8 cellular contexts compared by ENCODE assay signal in the genomic region with DNA sequence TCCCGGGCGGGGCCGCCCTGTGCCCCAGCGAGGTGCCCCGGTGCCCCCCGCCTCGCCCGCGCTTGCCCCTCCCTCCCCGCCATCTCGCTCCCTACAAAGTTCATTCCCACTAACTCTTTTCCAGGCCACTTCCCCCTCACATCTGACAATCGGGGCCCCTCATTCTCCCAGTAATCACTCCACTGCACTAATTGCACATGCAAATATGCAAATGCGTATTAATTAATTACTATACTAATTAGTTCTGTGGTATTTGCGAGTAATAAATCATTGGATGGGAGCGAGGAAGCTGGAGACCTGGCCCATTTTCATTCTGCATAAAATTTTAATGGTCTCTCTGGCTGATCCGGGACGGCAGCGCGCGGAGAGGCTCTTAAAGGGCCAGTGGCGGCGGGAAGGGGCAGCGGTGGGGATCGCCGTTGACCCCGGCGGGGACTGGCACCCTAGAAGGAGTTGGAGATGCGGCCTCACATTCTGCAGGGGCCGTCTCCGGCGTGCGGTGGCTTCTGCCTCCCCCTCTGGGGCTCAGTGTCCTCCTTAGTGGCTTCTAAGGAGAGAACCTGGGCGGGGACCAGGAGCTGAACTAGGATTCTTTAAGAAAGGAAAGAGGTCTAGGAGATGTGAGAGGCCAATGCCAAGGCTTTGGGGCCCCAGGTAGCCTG. TPM values are rescaled to one million over a fixed set of nuclear protein-coding genes. Genes with fewer than 3 reads are reported as not detected.
DNase-seq lines count a peak whose midpoint lies in the region; ATAC-seq, FAIRE-seq and TF ChIP-seq lines count a peak whose summit lies in the region.

No MANE protein-coding gene starts in this region.

- H3K4me3 ChIP-seq in CD4-positive, CD25-positive, alpha-beta regulatory T cell (ENCODE audit: low read depth, low read length) = peak overlapping the region; percentile 72
- peak overlapping the region; percentile 86 for H3K4me3 ChIP-seq in adipocyte (ENCODE audit: low read length)
- H3K4me3 ChIP-seq in HepG2 (replicated peaks in 1 of 3; ENCODE audit: insufficient read depth in 1 of 3, low read depth in 2 of 3, low read length in 3 of 3) = peak overlapping the region; percentile 57 to 70 (median 65)
- H3K4me3 ChIP-seq in upper lobe of left lung = peak overlapping the region; percentile 19 to 73 (median 67)

- no peak overlapping the region for H3K27ac ChIP-seq in CD4-positive, CD25-positive, alpha-beta regulatory T cell (ENCODE audit: insufficient read depth, low read length, poor library complexity, severe bottlenecking)
- no peak overlapping the region for H3K27ac ChIP-seq in HepG2 (ENCODE audit: extremely low read length, insufficient read depth, low read length)
- H3K27ac ChIP-seq in upper lobe of left lung = peak overlapping the region in 3 of 4 donors; percentile 39 to 78 (median 44)
- no peak overlapping the region for H3K27ac ChIP-seq in foreskin keratinocyte

- POLR2A ChIA-PET in HepG2 (lab: Yijun Ruan, JAX) = interaction anchor here (1.1 to 1.7 kb wide), 5 partner anchors 19 to 287 kb away, joined by 3 to 5 read pairs (median 5); no protein-coding TSS in a partner anchor

- H4K20me1 ChIP-seq in HepG2 (ENCODE audit: insufficient read depth, low read length) = no peaks in the 10 kb centered on the region

- peaks cover 56% of the 10 kb centered on the region for H3K27me3 Mint-ChIP-seq in CD4-positive, CD25-positive, alpha-beta regulatory T cell

- H3K4me2 ChIP-seq in HepG2 (ENCODE audit: low read depth, low read length) = peak overlapping the region; percentile 92

- TF ChIP-seq EP300 in HepG2 (IDR thresholded peaks at IDR 0.05; ENCODE audit: low read depth in 2 of 2, low read length in 2 of 2) (no peak), HepG2 (CRISPR knock-in tag; IDR thresholded peaks at IDR 0.05; ENCODE audit: borderline replicate concordance) (no peak), upper lobe of left lung (IDR thresholded peaks at IDR 0.05) (no peak)

- no peak for TF ChIP-seq POLR2A in HepG2 (IDR thresholded peaks at IDR 0.05; ENCODE audit: insufficient read depth in 1 of 2, low read depth in 2 of 2, low read length in 2 of 2)
- TF ChIP-seq POLR2A in upper lobe of left lung (IDR thresholded peaks at IDR 0.05) = no peak

- H3K9me3 ChIP-seq in CD4-positive, CD25-positive, alpha-beta regulatory T cell (ENCODE audit: control insufficient read depth in 2 of 2, low read length in 2 of 2) = no peaks in the 10 kb centered on the region
- no peaks in the 10 kb centered on the region for H3K9me3 ChIP-seq in adipocyte (ENCODE audit: control insufficient read depth, low read length)
- no peaks in the 10 kb centered on the region for H3K9me3 ChIP-seq in HepG2 (ENCODE audit: low read length)
- no peaks in the 10 kb centered on the region for H3K9me3 ChIP-seq in upper lobe of left lung

- no peaks in the 10 kb centered on the region for H3K36me3 ChIP-seq in CD4-positive, CD25-positive, alpha-beta regulatory T cell (ENCODE audit: control insufficient read depth, insufficient read depth, low read length)
- H3K36me3 ChIP-seq in adipocyte (ENCODE audit: control insufficient read depth, insufficient read depth, low read length, severe bottlenecking) (no peaks in the 10 kb centered on the region), HepG2 (replicated peaks in 1 of 2; ENCODE audit: control insufficient read depth in 1 of 2, insufficient read depth in 2 of 2, low read length in 2 of 2) (no peaks in the 10 kb centered on the region), upper lobe of left lung (no peaks in the 10 kb centered on the region)

- no peak for FAIRE-seq in HepG2 (lab: Jason Lieb, UNC)

- H3K36me3 Mint-ChIP-seq in CD4-positive, CD25-positive, alpha-beta regulatory T cell = no peaks in the 10 kb centered on the region

- peaks cover 26% of the 10 kb centered on the region for H3K4me1 ChIP-seq in CD4-positive, CD25-positive, alpha-beta regulatory T cell (ENCODE audit: control insufficient read depth, insufficient read depth, low read length, poor library complexity, severe bottlenecking)
- H3K4me1 ChIP-seq in adipocyte (ENCODE audit: control insufficient read depth, insufficient read depth, low read length) = peaks cover 4% of the 10 kb centered on the region
- peaks cover 29% of the 10 kb centered on the region for H3K4me1 ChIP-seq in HepG2 (ENCODE audit: insufficient read depth, low read length)
- H3K4me1 ChIP-seq in upper lobe of left lung = peaks cover 14 to 27% (median 23%) of the 10 kb centered on the region in 4 donors
- H3K4me1 ChIP-seq in foreskin keratinocyte = no peaks in the 10 kb centered on the region

- no TSS peak for BruUV-seq in HepG2 (replicated peaks; lab: Mats Ljungman, UMichigan)

- no peaks in the 10 kb centered on the region for H3K9me3 Mint-ChIP-seq in CD4-positive, CD25-positive, alpha-beta regulatory T cell

- CTCF ChIA-PET in HepG2 (lab: Yijun Ruan, JAX; ENCODE audit: low intra/inter-chr PET ratio, low total read pairs) = no interaction called here

- no peak for DNase-seq in CD4-positive, CD25-positive, alpha-beta regulatory T cell
- DNase-seq in HT1080 (ENCODE audit: low read depth) (peak; percentile 36), adipocyte (ENCODE audit: low read depth) (peak; percentile 45), HepG2 (ENCODE audit: low spot score) (no peak), upper lobe of left lung (peak in 1 of 2 donors; percentile 81), foreskin melanocyte (no peak), CD1c-positive myeloid dendritic cell (ENCODE audit: extremely low spot score) (no peak), foreskin keratinocyte (no peak)

- ATAC-seq in CD4-positive, CD25-positive, alpha-beta regulatory T cell (ENCODE audit: low read depth in 2 of 2) = no peak
- ATAC-seq in HepG2 (no peak), upper lobe of left lung (ENCODE audit: low FRiP score in 2 of 2) (peak in 1 of 2 donors; percentile 5), foreskin keratinocyte (no peak)

- TF ChIP-seq RAD21 in HepG2 (CRISPR knock-in tag; IDR thresholded peaks at IDR 0.05) = no peak

- H3K4me3 Mint-ChIP-seq in CD4-positive, CD25-positive, alpha-beta regulatory T cell = peak overlapping the region; percentile 76 to 91 (median 84)

- H3K79me2 ChIP-seq in HepG2 (ENCODE audit: insufficient read depth, low read length) = no peaks in the 10 kb centered on the region

- intact Hi-C loops in HepG2 (cut with micrococcal nuclease; ENCODE audit: unreplicated experiment) = no loop called here

- no peak overlapping the region for H2AFZ ChIP-seq in HepG2 (ENCODE audit: low read length)

- in situ Hi-C loops in HepG2 (cut with HindIII; ENCODE audit: extremely low pct_ligation_motif_present, low pct_unique_long_range_greater_than_20kb) = no loop called here

- peaks cover 6 to 24% (median 16%) of the 10 kb centered on the region in 4 donors for H3K4me1 Mint-ChIP-seq in CD4-positive, CD25-positive, alpha-beta regulatory T cell

- 4% methylated on average over 22 of the region's 33 CpGs for WGBS in HepG2 (ENCODE audit: low lambda C conversion rate)
- 3 to 5% methylated on average over 26 to 30 of the region's 33 CpGs for WGBS in upper lobe of left lung, 2 donors

- peak overlapping the region; percentile 76 for H3K9ac ChIP-seq in adipocyte (ENCODE audit: low read length)
- no peak overlapping the region for H3K9ac ChIP-seq in HepG2 (ENCODE audit: insufficient read depth, low read depth, low read length)

- H3K27ac Mint-ChIP-seq in CD4-positive, CD25-positive, alpha-beta regulatory T cell = peak overlapping the region in 2 of 3 donors; percentile 26 to 59

- no peak for TF ChIP-seq CTCF in HepG2 (CRISPR knock-in tag; IDR thresholded peaks at IDR 0.05)
- no peak for TF ChIP-seq CTCF in upper lobe of left lung (IDR thresholded peaks at IDR 0.05)
- no peak for TF ChIP-seq CTCF in foreskin keratinocyte (conservative IDR thresholded peaks at IDR 0.05)

- H3K27me3 ChIP-seq in CD4-positive, CD25-positive, alpha-beta regulatory T cell (ENCODE audit: control insufficient read depth, insufficient read depth, low read length) = no peaks in the 10 kb centered on the region
- H3K27me3 ChIP-seq in adipocyte (replicated peaks; ENCODE audit: control insufficient read depth, insufficient read depth, low read length) (peaks cover 30% of the 10 kb centered on the region), HepG2 (ENCODE audit: control insufficient read depth in 1 of 2, insufficient read depth in 2 of 2, low read length in 2 of 2) (peaks cover 8 to 55% of the 10 kb centered on the region in 2 experiments), upper lobe of left lung (peaks cover 0 to 7% (median 1%) of the 10 kb centered on the region in 4 donors), foreskin keratinocyte (peaks cover 46% of the 10 kb centered on the region)

RNA-seq across cellular contexts. Expression of gene PPP1R1B, which starts 8.4 kb away (rescaled TPM):
- not detected for total RNA-seq in CD4-positive, CD25-positive, alpha-beta regulatory T cell
- not detected for polyA plus RNA-seq in CD4-positive, CD25-positive, alpha-beta regulatory T cell
- total RNA-seq in HT1080 (2014; rRNA removed; shearing (Covaris generic)) = 0.30 TPM in 1 of 2 replicates, not detected in the other
- 0.12 and 0.14 TPM in 2 replicates for polyA plus RNA-seq in HT1080 (2015; cell fraction: cytosol; rRNA removed)
- polyA plus RNA-seq in HT1080 (2015; cell fraction: nucleus; rRNA removed) = 0.20 TPM in 1 of 2 replicates, not detected in the other
- not detected in 2 replicates for total RNA-seq in HepG2 (2016; rRNA removed; fragmentation: Illumina TruSeq; extraction: Trizol)
- total RNA-seq in HepG2 (2016; cell fraction: cytosol; rRNA removed; fragmentation: Illumina TruSeq; extraction: Trizol; ENCODE audit: low read depth) = not detected in 2 replicates
- not detected in 2 replicates for total RNA-seq in HepG2 (2016; cell fraction: insoluble cytoplasmic fraction; rRNA removed; fragmentation: Illumina TruSeq; extraction: Trizol)
- total RNA-seq in HepG2 (2016; cell fraction: membrane; rRNA removed; fragmentation: Illumina TruSeq; extraction: Trizol) = not detected in 2 replicates
- not detected in 2 replicates for total RNA-seq in HepG2 (2016; cell fraction: nucleus; rRNA removed; fragmentation: Illumina TruSeq; extraction: Trizol)
- polyA plus RNA-seq in HepG2 (2011; rRNA removed) = 0.08 and 0.18 TPM in 2 replicates
- 0.04 and 0.05 TPM in 2 replicates for polyA plus RNA-seq in HepG2 (2011; cell fraction: cytosol; rRNA removed)
- polyA plus RNA-seq in HepG2 (2011; cell fraction: nucleus; rRNA removed) = not detected in 2 replicates
- not detected in 2 replicates for polyA plus RNA-seq in HepG2 (2012)
- not detected in 2 replicates for polyA plus RNA-seq in HepG2 (2016; cell fraction: cytosol; fragmentation: Illumina TruSeq; extraction: Trizol; ENCODE audit: low read depth)
- polyA plus RNA-seq in HepG2 (2016; cell fraction: insoluble cytoplasmic fraction; fragmentation: Illumina TruSeq; extraction: Trizol; ENCODE audit: low read depth) = not detected in 2 replicates
- not detected in 2 replicates for polyA plus RNA-seq in HepG2 (2016; cell fraction: membrane; fragmentation: Illumina TruSeq; extraction: Trizol; ENCODE audit: low read depth)
- polyA plus RNA-seq in HepG2 (2016; cell fraction: nucleus; fragmentation: Illumina TruSeq; extraction: Trizol; ENCODE audit: insufficient read depth, low read depth) = not detected in 2 replicates
- polyA minus RNA-seq in HepG2 (2011; rRNA and poly(A)+ RNA removed; ENCODE audit: low replicate concordance) = not detected in 2 replicates
- not detected in 2 replicates for polyA minus RNA-seq in HepG2 (2011; cell fraction: cytosol; rRNA and poly(A)+ RNA removed)
- polyA minus RNA-seq in HepG2 (2011; cell fraction: nucleus; rRNA and poly(A)+ RNA removed) = not detected in 2 replicates
- total RNA-seq in upper lobe of left lung = 10 to 100 TPM; 10.9 to 22.4 (median 13.8) TPM
- 0.68 and 0.88 TPM in 2 replicates for total RNA-seq in foreskin keratinocyte
- 0.67 and 1.3 TPM in 2 replicates for polyA plus RNA-seq in foreskin keratinocyte

RNA-seq across cellular contexts. Expression of gene NEUROD2, which starts 10.7 kb away (rescaled TPM):
- not detected for total RNA-seq in CD4-positive, CD25-positive, alpha-beta regulatory T cell
- polyA plus RNA-seq in CD4-positive, CD25-positive, alpha-beta regulatory T cell = not detected
- not detected in 2 replicates for total RNA-seq in HT1080 (2014; rRNA removed; shearing (Covaris generic))
- polyA plus RNA-seq in HT1080 (2015; cell fraction: cytosol; rRNA removed) = not detected in 2 replicates
- not detected in 2 replicates for polyA plus RNA-seq in HT1080 (2015; cell fraction: nucleus; rRNA removed)
- total RNA-seq in HepG2 (2016; rRNA removed; fragmentation: Illumina TruSeq; extraction: Trizol) (not detected in 2 replicates), upper lobe of left lung (not detected), foreskin keratinocyte (not detected in 2 replicates)
- not detected in 2 replicates for total RNA-seq in HepG2 (2016; cell fraction: cytosol; rRNA removed; fragmentation: Illumina TruSeq; extraction: Trizol; ENCODE audit: low read depth)
- total RNA-seq in HepG2 (2016; cell fraction: insoluble cytoplasmic fraction; rRNA removed; fragmentation: Illumina TruSeq; extraction: Trizol) = not detected in 2 replicates
- not detected in 2 replicates for total RNA-seq in HepG2 (2016; cell fraction: membrane; rRNA removed; fragmentation: Illumina TruSeq; extraction: Trizol)
- total RNA-seq in HepG2 (2016; cell fraction: nucleus; rRNA removed; fragmentation: Illumina TruSeq; extraction: Trizol) = not detected in 2 replicates
- polyA plus RNA-seq in HepG2 (2011; rRNA removed) (not detected in 2 replicates), foreskin keratinocyte (not detected in 2 replicates)
- not detected in 2 replicates for polyA plus RNA-seq in HepG2 (2011; cell fraction: cytosol; rRNA removed)
- polyA plus RNA-seq in HepG2 (2011; cell fraction: nucleus; rRNA removed) = not detected in 2 replicates
- not detected in 2 replicates for polyA plus RNA-seq in HepG2 (2012)
- not detected in 2 replicates for polyA plus RNA-seq in HepG2 (2016; cell fraction: cytosol; fragmentation: Illumina TruSeq; extraction: Trizol; ENCODE audit: low read depth)
- polyA plus RNA-seq in HepG2 (2016; cell fraction: insoluble cytoplasmic fraction; fragmentation: Illumina TruSeq; extraction: Trizol; ENCODE audit: low read depth) = not detected in 2 replicates
- not detected in 2 replicates for polyA plus RNA-seq in HepG2 (2016; cell fraction: membrane; fragmentation: Illumina TruSeq; extraction: Trizol; ENCODE audit: low read depth)
- polyA plus RNA-seq in HepG2 (2016; cell fraction: nucleus; fragmentation: Illumina TruSeq; extraction: Trizol; ENCODE audit: insufficient read depth, low read depth) = not detected in 2 replicates
- polyA minus RNA-seq in HepG2 (2011; rRNA and poly(A)+ RNA removed; ENCODE audit: low replicate concordance) = not detected in 2 replicates
- not detected in 2 replicates for polyA minus RNA-seq in HepG2 (2011; cell fraction: cytosol; rRNA and poly(A)+ RNA removed)
- not detected in 2 replicates for polyA minus RNA-seq in HepG2 (2011; cell fraction: nucleus; rRNA and poly(A)+ RNA removed)

RNA-seq across cellular contexts. Expression of gene STARD3, which starts 18.6 kb away (rescaled TPM):
- 95.9 TPM for total RNA-seq in CD4-positive, CD25-positive, alpha-beta regulatory T cell
- polyA plus RNA-seq in CD4-positive, CD25-positive, alpha-beta regulatory T cell = 10 to 100 TPM; 45.4 to 48.6 (median 46.5) TPM
- total RNA-seq in HT1080 (2014; rRNA removed; shearing (Covaris generic)) = 37.5 and 71.5 TPM in 2 replicates
- polyA plus RNA-seq in HT1080 (2015; cell fraction: cytosol; rRNA removed) = 65.2 and 68.5 TPM in 2 replicates
- 93.8 and 118 TPM in 2 replicates for polyA plus RNA-seq in HT1080 (2015; cell fraction: nucleus; rRNA removed)
- total RNA-seq in HepG2 (2016; rRNA removed; fragmentation: Illumina TruSeq; extraction: Trizol) (17.2 and 34.6 TPM in 2 replicates), upper lobe of left lung (100 to 1,000 TPM in 2 of 6 donors, 10 to 100 TPM in 4; 27.5 to 315 (median 84.1) TPM), foreskin keratinocyte (32.8 and 33.5 TPM in 2 replicates)
- total RNA-seq in HepG2 (2016; cell fraction: cytosol; rRNA removed; fragmentation: Illumina TruSeq; extraction: Trizol; ENCODE audit: low read depth) = 10.9 and 18.7 TPM in 2 replicates
- 16.7 and 36.4 TPM in 2 replicates for total RNA-seq in HepG2 (2016; cell fraction: insoluble cytoplasmic fraction; rRNA removed; fragmentation: Illumina TruSeq; extraction: Trizol)
- 28.2 and 28.3 TPM in 2 replicates for total RNA-seq in HepG2 (2016; cell fraction: membrane; rRNA removed; fragmentation: Illumina TruSeq; extraction: Trizol)
- 38.6 and 39.3 TPM in 2 replicates for total RNA-seq in HepG2 (2016; cell fraction: nucleus; rRNA removed; fragmentation: Illumina TruSeq; extraction: Trizol)
- polyA plus RNA-seq in HepG2 (2011; rRNA removed) (100 and 114 TPM in 2 replicates), foreskin keratinocyte (37.1 and 39.3 TPM in 2 replicates)
- 87.6 and 94.1 TPM in 2 replicates for polyA plus RNA-seq in HepG2 (2011; cell fraction: cytosol; rRNA removed)
- polyA plus RNA-seq in HepG2 (2011; cell fraction: nucleus; rRNA removed) = 583 and 640 TPM in 2 replicates
- polyA plus RNA-seq in HepG2 (2012) = 57.3 and 69.8 TPM in 2 replicates
- polyA plus RNA-seq in HepG2 (2016; cell fraction: cytosol; fragmentation: Illumina TruSeq; extraction: Trizol; ENCODE audit: low read depth) = 16.8 and 21.4 TPM in 2 replicates
- 23.0 and 23.7 TPM in 2 replicates for polyA plus RNA-seq in HepG2 (2016; cell fraction: insoluble cytoplasmic fraction; fragmentation: Illumina TruSeq; extraction: Trizol; ENCODE audit: low read depth)
- polyA plus RNA-seq in HepG2 (2016; cell fraction: membrane; fragmentation: Illumina TruSeq; extraction: Trizol; ENCODE audit: low read depth) = 28.2 and 28.4 TPM in 2 replicates
- polyA plus RNA-seq in HepG2 (2016; cell fraction: nucleus; fragmentation: Illumina TruSeq; extraction: Trizol; ENCODE audit: insufficient read depth, low read depth) = 96.9 and 102 TPM in 2 replicates
- 98.5 and 179 TPM in 2 replicates for polyA minus RNA-seq in HepG2 (2011; rRNA and poly(A)+ RNA removed; ENCODE audit: low replicate concordance)
- 38.4 and 57.6 TPM in 2 replicates for polyA minus RNA-seq in HepG2 (2011; cell fraction: cytosol; rRNA and poly(A)+ RNA removed)
- 71.6 and 80.1 TPM in 2 replicates for polyA minus RNA-seq in HepG2 (2011; cell fraction: nucleus; rRNA and poly(A)+ RNA removed)

RNA-seq across cellular contexts. Expression of gene TCAP, which starts 46.8 kb away (rescaled TPM):
- total RNA-seq in CD4-positive, CD25-positive, alpha-beta regulatory T cell = 3.4 TPM
- under 1 TPM in 1 of 4 donors, not detected in 3; 0.07 TPM for polyA plus RNA-seq in CD4-positive, CD25-positive, alpha-beta regulatory T cell
- total RNA-seq in HT1080 (2014; rRNA removed; shearing (Covaris generic)) = 1.00 TPM in 1 of 2 replicates, not detected in the other
- polyA plus RNA-seq in HT1080 (2015; cell fraction: cytosol; rRNA removed) = 0.03 and 0.33 TPM in 2 replicates
- 0.82 and 0.85 TPM in 2 replicates for polyA plus RNA-seq in HT1080 (2015; cell fraction: nucleus; rRNA removed)
- 0.14 and 0.24 TPM in 2 replicates for total RNA-seq in HepG2 (2016; rRNA removed; fragmentation: Illumina TruSeq; extraction: Trizol)
- total RNA-seq in HepG2 (2016; cell fraction: cytosol; rRNA removed; fragmentation: Illumina TruSeq; extraction: Trizol; ENCODE audit: low read depth) = not detected in 2 replicates
- total RNA-seq in HepG2 (2016; cell fraction: insoluble cytoplasmic fraction; rRNA removed; fragmentation: Illumina TruSeq; extraction: Trizol) = 0.26 TPM in 1 of 2 replicates, not detected in the other
- total RNA-seq in HepG2 (2016; cell fraction: membrane; rRNA removed; fragmentation: Illumina TruSeq; extraction: Trizol) = 0.06 TPM in 1 of 2 replicates, not detected in the other
- total RNA-seq in HepG2 (2016; cell fraction: nucleus; rRNA removed; fragmentation: Illumina TruSeq; extraction: Trizol) = 0.56 and 0.84 TPM in 2 replicates
- 0.65 and 0.84 TPM in 2 replicates for polyA plus RNA-seq in HepG2 (2011; rRNA removed)
- polyA plus RNA-seq in HepG2 (2011; cell fraction: cytosol; rRNA removed) = 0.15 and 0.35 TPM in 2 replicates
- 6.0 and 8.8 TPM in 2 replicates for polyA plus RNA-seq in HepG2 (2011; cell fraction: nucleus; rRNA removed)
- 0.43 and 2.1 TPM in 2 replicates for polyA plus RNA-seq in HepG2 (2012)
- not detected in 2 replicates for polyA plus RNA-seq in HepG2 (2016; cell fraction: cytosol; fragmentation: Illumina TruSeq; extraction: Trizol; ENCODE audit: low read depth)
- 0.19 TPM in 1 of 2 replicates, not detected in the other for polyA plus RNA-seq in HepG2 (2016; cell fraction: insoluble cytoplasmic fraction; fragmentation: Illumina TruSeq; extraction: Trizol; ENCODE audit: low read depth)
- not detected in 2 replicates for polyA plus RNA-seq in HepG2 (2016; cell fraction: membrane; fragmentation: Illumina TruSeq; extraction: Trizol; ENCODE audit: low read depth)
- 0.51 and 0.85 TPM in 2 replicates for polyA plus RNA-seq in HepG2 (2016; cell fraction: nucleus; fragmentation: Illumina TruSeq; extraction: Trizol; ENCODE audit: insufficient read depth, low read depth)
- 2.2 and 2.6 TPM in 2 replicates for polyA minus RNA-seq in HepG2 (2011; rRNA and poly(A)+ RNA removed; ENCODE audit: low replicate concordance)
- polyA minus RNA-seq in HepG2 (2011; cell fraction: cytosol; rRNA and poly(A)+ RNA removed) = not detected in 2 replicates
- 3.0 and 4.0 TPM in 2 replicates for polyA minus RNA-seq in HepG2 (2011; cell fraction: nucleus; rRNA and poly(A)+ RNA removed)
- total RNA-seq in upper lobe of left lung = 1 to 10 TPM in 5 of 6 donors, under 1 TPM in 1; 0.39 to 4.2 (median 2.5) TPM
- 0.18 and 0.31 TPM in 2 replicates for total RNA-seq in foreskin keratinocyte
- polyA plus RNA-seq in foreskin keratinocyte = 0.11 and 0.17 TPM in 2 replicates

RNA-seq across cellular contexts. Expression of gene PNMT, which starts 49.9 kb away (rescaled TPM):
- 1.2 TPM for total RNA-seq in CD4-positive, CD25-positive, alpha-beta regulatory T cell
- not detected for polyA plus RNA-seq in CD4-positive, CD25-positive, alpha-beta regulatory T cell
- not detected in 2 replicates for total RNA-seq in HT1080 (2014; rRNA removed; shearing (Covaris generic))
- not detected in 2 replicates for polyA plus RNA-seq in HT1080 (2015; cell fraction: cytosol; rRNA removed)
- not detected in 2 replicates for polyA plus RNA-seq in HT1080 (2015; cell fraction: nucleus; rRNA removed)
- total RNA-seq in HepG2 (2016; rRNA removed; fragmentation: Illumina TruSeq; extraction: Trizol) (not detected in 2 replicates), upper lobe of left lung (10 to 100 TPM in 3 of 6 donors, 1 to 10 TPM in 3; 3.1 to 21.3 (median 7.0) TPM), foreskin keratinocyte (not detected in 2 replicates)
- total RNA-seq in HepG2 (2016; cell fraction: cytosol; rRNA removed; fragmentation: Illumina TruSeq; extraction: Trizol; ENCODE audit: low read depth) = not detected in 2 replicates
- total RNA-seq in HepG2 (2016; cell fraction: insoluble cytoplasmic fraction; rRNA removed; fragmentation: Illumina TruSeq; extraction: Trizol) = not detected in 2 replicates
- 0.17 TPM in 1 of 2 replicates, not detected in the other for total RNA-seq in HepG2 (2016; cell fraction: membrane; rRNA removed; fragmentation: Illumina TruSeq; extraction: Trizol)
- not detected in 2 replicates for total RNA-seq in HepG2 (2016; cell fraction: nucleus; rRNA removed; fragmentation: Illumina TruSeq; extraction: Trizol)
- polyA plus RNA-seq in HepG2 (2011; rRNA removed) (0.22 and 0.25 TPM in 2 replicates), foreskin keratinocyte (0.06 TPM in 2 replicates)
- polyA plus RNA-seq in HepG2 (2011; cell fraction: cytosol; rRNA removed) = 0.08 and 0.13 TPM in 2 replicates
- polyA plus RNA-seq in HepG2 (2011; cell fraction: nucleus; rRNA removed) = 0.56 and 0.71 TPM in 2 replicates
- polyA plus RNA-seq in HepG2 (2012) = 0.31 TPM in 1 of 2 replicates, not detected in the other
- polyA plus RNA-seq in HepG2 (2016; cell fraction: cytosol; fragmentation: Illumina TruSeq; extraction: Trizol; ENCODE audit: low read depth) = 0.11 TPM in 1 of 2 replicates, not detected in the other
- polyA plus RNA-seq in HepG2 (2016; cell fraction: insoluble cytoplasmic fraction; fragmentation: Illumina TruSeq; extraction: Trizol; ENCODE audit: low read depth) = not detected in 2 replicates
- 0.15 TPM in 1 of 2 replicates, not detected in the other for polyA plus RNA-seq in HepG2 (2016; cell fraction: membrane; fragmentation: Illumina TruSeq; extraction: Trizol; ENCODE audit: low read depth)
- not detected in 2 replicates for polyA plus RNA-seq in HepG2 (2016; cell fraction: nucleus; fragmentation: Illumina TruSeq; extraction: Trizol; ENCODE audit: insufficient read depth, low read depth)
- polyA minus RNA-seq in HepG2 (2011; rRNA and poly(A)+ RNA removed; ENCODE audit: low replicate concordance) = not detected in 2 replicates
- not detected in 2 replicates for polyA minus RNA-seq in HepG2 (2011; cell fraction: cytosol; rRNA and poly(A)+ RNA removed)
- not detected in 2 replicates for polyA minus RNA-seq in HepG2 (2011; cell fraction: nucleus; rRNA and poly(A)+ RNA removed)

Comparison
In these comparisons a context has a peak if more than half of its experiments do, and no peak if none do; other contexts are left out.
1. DNase-seq: peak in HT1080 (single experiment) and adipocyte (single experiment); none in CD4-positive, CD25-positive, alpha-beta regulatory T cell (0 of 3), HepG2 (single experiment), foreskin melanocyte (single experiment), CD1c-positive myeloid dendritic cell (single experiment) and foreskin keratinocyte (0 of 2).
2. H3K27ac ChIP-seq: peak in upper lobe of left lung (3 of 4); none in CD4-positive, CD25-positive, alpha-beta regulatory T cell (single experiment), HepG2 (single experiment) and foreskin keratinocyte (single experiment).
3. Peak in every context shown above with its lines, with median percentiles within 50 percentile points of each other: H3K4me3 ChIP-seq.